Comparison of ENCODE assay signal across 8 cellular contexts in genomic region chr10:103916254-103916653, GRCh38. TPM values are rescaled to one million over a fixed set of nuclear protein-coding genes. Genes with fewer than 3 reads are reported as not detected.
DNase-seq lines count a peak whose midpoint lies in the region; ATAC-seq, FAIRE-seq and TF ChIP-seq lines count a peak whose summit lies in the region.

No MANE protein-coding gene starts in this region.

- H3K36me3 ChIP-seq in muscle layer of duodenum (ENCODE audit: control insufficient read depth in 1 of 2, insufficient read depth in 2 of 2, low read length in 2 of 2), result no peaks in the 10 kb centered on the region

- H3K9me3 ChIP-seq in A549, result peaks cover 10% of the 10 kb centered on the region; the same call in 2 of the 3 replicates
- H3K9me3 ChIP-seq in muscle layer of duodenum (ENCODE audit: control insufficient read depth in 1 of 2, low read length in 2 of 2), result no peaks in the 10 kb centered on the region

- CTCF ChIA-PET in A549 (lab: Yijun Ruan, JAX), result interaction anchor here (0.5 to 1.7 kb wide), 6 partner anchors 10 to 242 kb away, joined by 3 to 5 read pairs (median 4); no protein-coding TSS in a partner anchor

- POLR2A ChIA-PET in A549 (lab: Yijun Ruan, JAX), result no interaction called here

- H3K4me1 ChIP-seq in A549 (peaks cover 22% of the 10 kb centered on the region), muscle layer of duodenum (ENCODE audit: control insufficient read depth in 1 of 2, insufficient read depth in 2 of 2, low read length in 2 of 2) (peaks cover 18 to 20% of the 10 kb centered on the region in 2 donors)

- TF ChIP-seq RAD21 in A549 (conservative IDR thresholded peaks at IDR 0.05 in 1 of 2, IDR thresholded peaks at IDR 0.05 in 1 of 2), result no peak
- no peak for TF ChIP-seq RAD21 in Ishikawa (IDR thresholded peaks at IDR 0.05; ENCODE audit: low read depth)

- no peak for TF ChIP-seq CTCF in A549 (IDR thresholded peaks at IDR 0.05)
- no peak for TF ChIP-seq CTCF in cardiac fibroblast (IDR thresholded peaks at IDR 0.05; ENCODE audit: low read depth, low read length)

- FAIRE-seq in A549 (lab: Jason Lieb, UNC), result no peak

- peak overlapping the region; percentile 5 to 45; a peak in 2 of 6 replicates for H3K27ac ChIP-seq in A549
- peak overlapping the region; percentile 99 for H3K27ac ChIP-seq in muscle layer of duodenum (ENCODE audit: low read length)

- ATAC-seq in A549 (no peak), HG03095 (IDR thresholded peaks at IDR 0.05; ENCODE audit: unreplicated experiment) (no peak), esophagus mucosa (no peak)

- 56% methylated on average over 1 of the region's 1 CpG for WGBS in A549 (ENCODE audit: missing lambda C conversion rate)

- no peak for TF ChIP-seq POLR2A in A549 (IDR thresholded peaks at IDR 0.05; ENCODE audit: low read length)

- DNase-seq in A549 (ENCODE audit: low read depth in 1 of 2, low spot score in 1 of 2) (no peak), cardiac fibroblast (ENCODE audit: low read depth in 2 of 2) (peak; percentile 30 to 60), foreskin melanocyte (no peak), SKM-1 treated with dmso at 0.1 percent for 144 hours (lab: John Stamatoyannopoulos, UW; ENCODE audit: unreplicated experiment) (no peak)

- H3K4me2 ChIP-seq in A549, result peak overlapping the region; percentile 94

- H3K4me3 ChIP-seq in A549, result peak overlapping the region; percentile 75; the same call in 1 of the 3 replicates
- H3K4me3 ChIP-seq in cardiac fibroblast (replicated peaks in 1 of 2; ENCODE audit: low read depth in 2 of 2, low read length in 2 of 2), result peak overlapping the region; percentile 73 to 74
- peak overlapping the region; percentile 16 to 97 for H3K4me3 ChIP-seq in muscle layer of duodenum (ENCODE audit: low read depth in 1 of 2, low read length in 2 of 2)

- no peaks in the 10 kb centered on the region for H3K27me3 ChIP-seq in muscle layer of duodenum (ENCODE audit: low read depth, low read length)

- TF ChIP-seq EP300 in A549 (IDR thresholded peaks at IDR 0.05), result no peak
- no peak for TF ChIP-seq EP300 in Ishikawa (IDR thresholded peaks at IDR 0.05; ENCODE audit: borderline replicate concordance)

TF ChIP-seq in A549, 52 proteins besides CTCF, POLR2A, EP300 and RAD21:
- TF ChIP-seq POLR2AphosphoS2 (conservative IDR thresholded peaks at IDR 0.05; ENCODE audit: low read length) (no peak), HMGXB4 (CRISPR knock-in tag; IDR thresholded peaks at IDR 0.05; ENCODE audit: borderline replicate concordance) (no peak), CEBPB (IDR thresholded peaks at IDR 0.05) (no peak), CBX8 (IDR thresholded peaks at IDR 0.05) (no peak), MYC (IDR thresholded peaks at IDR 0.05; ENCODE audit: borderline replicate concordance, low read length) (no peak), EHF (CRISPR knock-in tag; IDR thresholded peaks at IDR 0.05) (no peak)

TF ChIP-seq in Ishikawa, 13 proteins besides CTCF, POLR2A, EP300 and RAD21:
- peak; percentile 42; the same call in 1 of the 2 replicates for TF ChIP-seq NFIC (IDR thresholded peaks at IDR 0.05)
- TF ChIP-seq, protein P1, sequence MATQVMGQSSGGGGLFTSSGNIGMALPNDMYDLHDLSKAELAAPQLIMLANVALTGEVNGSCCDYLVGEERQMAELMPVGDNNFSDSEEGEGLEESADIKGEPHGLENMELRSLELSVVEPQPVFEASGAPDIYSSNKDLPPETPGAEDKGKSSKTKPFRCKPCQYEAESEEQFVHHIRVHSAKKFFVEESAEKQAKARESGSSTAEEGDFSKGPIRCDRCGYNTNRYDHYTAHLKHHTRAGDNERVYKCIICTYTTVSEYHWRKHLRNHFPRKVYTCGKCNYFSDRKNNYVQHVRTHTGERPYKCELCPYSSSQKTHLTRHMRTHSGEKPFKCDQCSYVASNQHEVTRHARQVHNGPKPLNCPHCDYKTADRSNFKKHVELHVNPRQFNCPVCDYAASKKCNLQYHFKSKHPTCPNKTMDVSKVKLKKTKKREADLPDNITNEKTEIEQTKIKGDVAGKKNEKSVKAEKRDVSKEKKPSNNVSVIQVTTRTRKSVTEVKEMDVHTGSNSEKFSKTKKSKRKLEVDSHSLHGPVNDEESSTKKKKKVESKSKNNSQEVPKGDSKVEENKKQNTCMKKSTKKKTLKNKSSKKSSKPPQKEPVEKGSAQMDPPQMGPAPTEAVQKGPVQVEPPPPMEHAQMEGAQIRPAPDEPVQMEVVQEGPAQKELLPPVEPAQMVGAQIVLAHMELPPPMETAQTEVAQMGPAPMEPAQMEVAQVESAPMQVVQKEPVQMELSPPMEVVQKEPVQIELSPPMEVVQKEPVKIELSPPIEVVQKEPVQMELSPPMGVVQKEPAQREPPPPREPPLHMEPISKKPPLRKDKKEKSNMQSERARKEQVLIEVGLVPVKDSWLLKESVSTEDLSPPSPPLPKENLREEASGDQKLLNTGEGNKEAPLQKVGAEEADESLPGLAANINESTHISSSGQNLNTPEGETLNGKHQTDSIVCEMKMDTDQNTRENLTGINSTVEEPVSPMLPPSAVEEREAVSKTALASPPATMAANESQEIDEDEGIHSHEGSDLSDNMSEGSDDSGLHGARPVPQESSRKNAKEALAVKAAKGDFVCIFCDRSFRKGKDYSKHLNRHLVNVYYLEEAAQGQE (IDR thresholded peaks at IDR 0.05; ENCODE audit: low read depth), result no peak

RNA-seq across cellular contexts. Expression of gene STN1, which starts 1.7 kb away (rescaled TPM):
- polyA plus RNA-seq in A549 (2011; rRNA removed), result 34.5 and 35.5 TPM in 2 replicates
- polyA plus RNA-seq in A549 (2012; cell fraction: cytosol; rRNA removed), result 14.2 and 14.5 TPM in 2 replicates
- 4.6 and 6.9 TPM in 2 replicates for polyA plus RNA-seq in A549 (2012; cell fraction: nucleus; rRNA removed)
- polyA plus RNA-seq in A549 (2017; fragmentation: RNase III; extraction: RNeasy Plus Mini Kit Qiagen cat#74134 plus additional on column Dnase treatment), result 15.8 to 19.0 TPM (median 17.1 TPM) in 3 replicates
- 17.6 and 18.2 TPM in 2 replicates for polyA minus RNA-seq in A549 (2011; rRNA and poly(A)+ RNA removed)
- total RNA-seq in esophagus mucosa, result 31.3 TPM

RNA-seq across cellular contexts. Expression of gene SLK, which starts 50.7 kb away (rescaled TPM):
- 26.7 and 29.2 TPM in 2 replicates for polyA plus RNA-seq in A549 (2011; rRNA removed)
- 3.6 and 3.8 TPM in 2 replicates for polyA plus RNA-seq in A549 (2012; cell fraction: cytosol; rRNA removed)
- polyA plus RNA-seq in A549 (2012; cell fraction: nucleus; rRNA removed), result 2.3 and 3.4 TPM in 2 replicates
- 20.5 to 23.3 TPM (median 23.2 TPM) in 3 replicates for polyA plus RNA-seq in A549 (2017; fragmentation: RNase III; extraction: RNeasy Plus Mini Kit Qiagen cat#74134 plus additional on column Dnase treatment)
- polyA minus RNA-seq in A549 (2011; rRNA and poly(A)+ RNA removed), result 9.6 and 11.4 TPM in 2 replicates
- total RNA-seq in esophagus mucosa, result 54.1 TPM

Comparison
In these comparisons a context has a peak if more than half of its experiments do, and no peak if none do; other contexts are left out.
1. DNase-seq: peak in cardiac fibroblast (2 of 2); none in A549 (0 of 2), foreskin melanocyte (single experiment) and SKM-1 treated with dmso at 0.1 percent for 144 hours (single experiment).
2. Peak in every context shown above with its lines, with median percentiles within 50 percentile points of each other: H3K4me3 ChIP-seq.